Comparison of ENCODE assay signal across 9 cellular contexts in genomic region chr15:56869573-56869972, GRCh38. TPM values are rescaled to one million over a fixed set of nuclear protein-coding genes. Genes with fewer than 3 reads are reported as not detected.
DNase-seq lines count a peak whose midpoint lies in the region; ATAC-seq, FAIRE-seq and TF ChIP-seq lines count a peak whose summit lies in the region.
"Had no signal": no experiment of that assay in that cellular context is flagged by ENCODE, and none has a peak within 500 bp of the region (broad histone marks: within the 10 kb centered on the region; RNA-seq: fewer than 3 reads in every experiment).

No MANE protein-coding gene starts in this region.

- peaks cover 11% of the 10 kb centered on the region for H3K4me1 Mint-ChIP-seq in endodermal cell

- FAIRE-seq in RCC 7860 (lab: Jason Lieb, UNC) = no peak

- H3K9me3 ChIP-seq in endodermal cell (ENCODE audit: control insufficient read depth, low read length) = no peaks in the 10 kb centered on the region

- H3K9ac ChIP-seq in endodermal cell (ENCODE audit: extremely low read depth, low read length, poor library complexity, severe bottlenecking) = no peak overlapping the region

- H3K27ac ChIP-seq in endodermal cell (ENCODE audit: low read depth, low read length) = no peak overlapping the region

- TF ChIP-seq CTCF in endodermal cell (conservative IDR thresholded peaks at IDR 0.05) = peak; percentile 79

- no peak overlapping the region for H3K4me3 Mint-ChIP-seq in endodermal cell
- H3K4me3 Mint-ChIP-seq: activated naive CD8-positive, alpha-beta T cell had no signal

- no peaks in the 10 kb centered on the region for H3K27me3 ChIP-seq in endodermal cell (ENCODE audit: control insufficient read depth, insufficient read depth, low read length, poor library complexity, severe bottlenecking)

- H3K27ac Mint-ChIP-seq in endodermal cell = no peak overlapping the region
- H3K27ac Mint-ChIP-seq: activated naive CD8-positive, alpha-beta T cell had no signal

- 73 to 75% methylated on average over 2 to 3 of the region's 3 CpGs for WGBS in endodermal cell (ENCODE audit: insufficient coverage in 1 of 2, insufficient read length in 1 of 2), 2 experiments

- no peaks in the 10 kb centered on the region for H3K4me1 ChIP-seq in endodermal cell (ENCODE audit: control insufficient read depth, insufficient read depth, low read length)

- no peaks in the 10 kb centered on the region for H3K36me3 ChIP-seq in endodermal cell (ENCODE audit: control insufficient read depth, insufficient read depth, low read length)

- H3K27me3 Mint-ChIP-seq in endodermal cell (ENCODE audit: insufficient read depth) = no peaks in the 10 kb centered on the region
- H3K27me3 Mint-ChIP-seq: activated naive CD8-positive, alpha-beta T cell had no signal

- DNase-seq in activated naive CD4-positive, alpha-beta T cell treated with Interleukin-2 at 50 U/mL for 16 hours = peak; percentile 19
- DNase-seq in activated naive CD4-positive, alpha-beta T cell (lab: John Stamatoyannopoulos, UW) = no peak
- DNase-seq in RCC 7860 (ENCODE audit: low spot score) (peak; percentile 30), endodermal cell (peak; percentile 66), nucleus accumbens (lab: John Stamatoyannopoulos, UW) (peak in 34 of 56 donors; percentile 0 to 77 (median 16)), AG08396 (ENCODE audit: low spot score) (no peak)

- ATAC-seq in GM21390 (IDR thresholded peaks at IDR 0.05; ENCODE audit: unreplicated experiment) (no peak), HG02938 (IDR thresholded peaks at IDR 0.05; ENCODE audit: unreplicated experiment) (no peak)

- H3K36me3 Mint-ChIP-seq in endodermal cell (ENCODE audit: low read depth) = no peaks in the 10 kb centered on the region
- H3K36me3 Mint-ChIP-seq: activated naive CD8-positive, alpha-beta T cell had no signal

- no peaks in the 10 kb centered on the region for H3K9me3 Mint-ChIP-seq in endodermal cell

- no peak overlapping the region for H3K4me3 ChIP-seq in endodermal cell (ENCODE audit: low read length)

RNA-seq across cellular contexts. Expression of gene TCF12, which starts 48.9 kb away (rescaled TPM):
- 100 to 1,000 TPM; 103 to 121 TPM for total RNA-seq in endodermal cell
- 385 TPM for polyA plus RNA-seq in endodermal cell (2013, experiment 1 of 2)
- polyA plus RNA-seq in endodermal cell (2013, experiment 2 of 2) = 359 TPM

Comparison
In these comparisons a context has a peak if more than half of its experiments do, and no peak if none do; other contexts are left out.
1. DNase-seq: peak in activated naive CD4-positive, alpha-beta T cell treated with Interleukin-2 at 50 U/mL for 16 hours (single experiment), RCC 7860 (single experiment), endodermal cell (single experiment) and nucleus accumbens (34 of 56); none in activated naive CD4-positive, alpha-beta T cell (0 of 4) and AG08396 (single experiment).